In genomic region chr10:125584954-125585353, GRCh38 we compare ENCODE assay signal across 19 cellular contexts.
DNase-seq lines count a peak whose midpoint lies in the region; ATAC-seq, FAIRE-seq and TF ChIP-seq lines count a peak whose summit lies in the region.
"Had no signal": no experiment of that assay in that cellular context is flagged by ENCODE, and none has a peak within 500 bp of the region (broad histone marks: within the 10 kb centered on the region; RNA-seq: fewer than 3 reads in every experiment).

No MANE protein-coding gene starts in this region.

- WGBS in A549 (ENCODE audit: missing lambda C conversion rate) = 0% methylated on average over 4 of the region's 4 CpGs

- peaks cover 3% of the 10 kb centered on the region; the same call in 1 of the 3 replicates for H3K9me3 ChIP-seq in A549
- H3K9me3 ChIP-seq: SK-N-SH had no signal

- no peak for TF ChIP-seq POLR2A in A549 (IDR thresholded peaks at IDR 0.05; ENCODE audit: low read length)

- DNase-seq in A549 (ENCODE audit: low read depth in 1 of 2, low spot score in 1 of 2) = peak; percentile 29 to 53
- peak; percentile 29 for DNase-seq in HPDE6-E6E7 (ENCODE audit: extremely low spot score)
- DNase-seq in astrocyte of the hippocampus (ENCODE audit: low read depth, low spot score) = peak; percentile 16
- peak; percentile 9 to 52 for DNase-seq in foreskin keratinocyte
- no peak for DNase-seq in activated effector memory CD4-positive, alpha-beta T cell treated with anti-CD3 and anti-CD28 coated beads, Interleukin-2, amount 50 U/mL, for 16 hours
- no peak for DNase-seq in AML-193 (lab: John Stamatoyannopoulos, UW)
- DNase-seq: 8988T; CD8-positive, alpha-beta T cell; H7; NCI-H1417 treated with DMSO at 0.1 percent for 48 hours; NCI-H1930; NCI-H774; SHP77; SK-N-SH had no signal

- TF ChIP-seq RAD21 in A549 (conservative IDR thresholded peaks at IDR 0.05 in 1 of 2, IDR thresholded peaks at IDR 0.05 in 1 of 2) = no peak

- no peak for TF ChIP-seq CTCF in A549 (IDR thresholded peaks at IDR 0.05)
- no peak for TF ChIP-seq CTCF in foreskin keratinocyte (conservative IDR thresholded peaks at IDR 0.05)

- H3K4me3 ChIP-seq in A549 = no peak overlapping the region
- H3K4me3 ChIP-seq: BLaER1 had no signal

- TF ChIP-seq EP300 in A549 (IDR thresholded peaks at IDR 0.05) = no peak

- H3K4me1 ChIP-seq in A549 = peaks cover 7% of the 10 kb centered on the region; the same call in 1 of the 3 replicates
- H3K4me1 ChIP-seq in foreskin keratinocyte = no peaks in the 10 kb centered on the region
- H3K4me1 ChIP-seq: BLaER1 had no signal

- CTCF ChIA-PET in A549 (lab: Yijun Ruan, JAX) = no interaction called here

- ATAC-seq in A549 = peak; percentile 53 to 68; a peak in 5 of 6 replicates
- peak; percentile 66 for ATAC-seq in foreskin keratinocyte
- ATAC-seq in HG02763 (IDR thresholded peaks at IDR 0.05; ENCODE audit: unreplicated experiment) = no peak
- no peak for ATAC-seq in HG03378 (IDR thresholded peaks at IDR 0.05; ENCODE audit: unreplicated experiment)
- ATAC-seq: CD8-positive, alpha-beta T cell; Panc1 had no signal

- FAIRE-seq in A549 (lab: Jason Lieb, UNC) = no peak

- POLR2A ChIA-PET in A549 (lab: Yijun Ruan, JAX) = no interaction called here

- H3K27ac ChIP-seq in A549 (no peak overlapping the region), foreskin keratinocyte (no peak overlapping the region)
- H3K27ac ChIP-seq: BLaER1, HL-60 had no signal

- H3K27me3 ChIP-seq in foreskin keratinocyte = peaks cover 2% of the 10 kb centered on the region
- H3K27me3 ChIP-seq: BLaER1 had no signal

- 0 out of 3 replicates have a peak overlapping the region, but pooled peaks have one; percentile 16 for H3K4me2 ChIP-seq in A549
- H3K4me2 ChIP-seq: BLaER1, SK-N-SH had no signal

TF ChIP-seq in A549, 52 proteins besides CTCF, POLR2A, EP300 and RAD21:
- TF ChIP-seq JUNB (IDR thresholded peaks at IDR 0.05) (0 out of 2 replicates have a peak, but pooled peaks have one; percentile 13), FOSL2 (IDR thresholded peaks at IDR 0.05) (no peak), FOSL2 (CRISPR knock-in tag; IDR thresholded peaks at IDR 0.05) (peak; percentile 57), RNF2 (IDR thresholded peaks at IDR 0.05; ENCODE audit: borderline replicate concordance, low read depth) (no peak)

Comparison
In these comparisons a context has a peak if more than half of its experiments do, and no peak if none do; other contexts are left out.
1. ATAC-seq: peak in A549 (2 of 2) and foreskin keratinocyte (single experiment); none in HG02763 (single experiment) and HG03378 (single experiment).
2. DNase-seq: peak in A549 (2 of 2), HPDE6-E6E7 (single experiment), astrocyte of the hippocampus (single experiment) and foreskin keratinocyte (2 of 2); none in activated effector memory CD4-positive, alpha-beta T cell treated with anti-CD3 and anti-CD28 coated beads, Interleukin-2, amount 50 U/mL, for 16 hours (single experiment) and AML-193 (0 of 2).